Comparison of ENCODE assay signal across 1 cellular context in genomic region chr2:108870069-108870644, GRCh38.
A peak's percentile ranks its signal among the peaks of the same experiment; 100 is the strongest.
TF ChIP-seq lines count a peak whose summit lies in the region.

No MANE protein-coding gene starts in this region.

TF ChIP-seq in K562, 482 proteins besides CTCF, POLR2A, EP300 and RAD21 (continued from another document):
- TF ChIP-seq NKRF (IDR thresholded peaks at IDR 0.05; ENCODE audit: borderline replicate concordance) (no peak), FOXP1 (CRISPR knock-in tag; IDR thresholded peaks at IDR 0.05) (no peak), CBX5 (IDR thresholded peaks at IDR 0.05; ENCODE audit: borderline replicate concordance, low read depth) (peak; percentile 57; the same call in 1 of the 2 replicates), MED1 (CRISPR knock-in tag; IDR thresholded peaks at IDR 0.05; ENCODE audit: borderline replicate concordance) (no peak), MYC (IDR thresholded peaks at IDR 0.05; ENCODE audit: low read depth, low read length) (no peak), MYC (CRISPR knock-in tag; IDR thresholded peaks at IDR 0.05; ENCODE audit: borderline replicate concordance, low read depth) (no peak), SMAD3 (CRISPR knock-in tag; conservative IDR thresholded peaks at IDR 0.05) (no peak), TRIM28 (IDR thresholded peaks at IDR 0.05) (peak; percentile 95), ZBTB9 (CRISPR knock-in tag; IDR thresholded peaks at IDR 0.05) (no peak), ZNF77 (CRISPR knock-in tag; IDR thresholded peaks at IDR 0.05) (no peak), ZNF124 (CRISPR knock-in tag; IDR thresholded peaks at IDR 0.05) (no peak), TEAD1 (CRISPR knock-in tag; IDR thresholded peaks at IDR 0.05) (no peak), TAF9B (IDR thresholded peaks at IDR 0.05; ENCODE audit: partially characterized antibody) (no peak), TRIM24 (IDR thresholded peaks at IDR 0.05) (peak in 1 of 2 experiments; percentile 54; a peak in 1 of 4 replicates), RNF2 (IDR thresholded peaks at IDR 0.05) (no peak), ZNF699 (CRISPR knock-in tag; IDR thresholded peaks at IDR 0.05; ENCODE audit: insufficient replicate concordance) (no peak), ID3 (CRISPR knock-in tag; IDR thresholded peaks at IDR 0.05) (no peak), ID3 (tag; IDR thresholded peaks at IDR 0.05) (no peak), ZEB2 (IDR thresholded peaks at IDR 0.05) (peak; percentile 72), GTF2E2 (tag; IDR thresholded peaks at IDR 0.05) (no peak), ZNF76 (CRISPR knock-in tag; IDR thresholded peaks at IDR 0.05; ENCODE audit: borderline replicate concordance) (no peak), NR3C1 (CRISPR knock-in tag; IDR thresholded peaks at IDR 0.05) (no peak), EHMT2 (IDR thresholded peaks at IDR 0.05) (0 out of 2 replicates have a peak, but pooled peaks have one; percentile 11)
- TF ChIP-seq, protein P1, sequence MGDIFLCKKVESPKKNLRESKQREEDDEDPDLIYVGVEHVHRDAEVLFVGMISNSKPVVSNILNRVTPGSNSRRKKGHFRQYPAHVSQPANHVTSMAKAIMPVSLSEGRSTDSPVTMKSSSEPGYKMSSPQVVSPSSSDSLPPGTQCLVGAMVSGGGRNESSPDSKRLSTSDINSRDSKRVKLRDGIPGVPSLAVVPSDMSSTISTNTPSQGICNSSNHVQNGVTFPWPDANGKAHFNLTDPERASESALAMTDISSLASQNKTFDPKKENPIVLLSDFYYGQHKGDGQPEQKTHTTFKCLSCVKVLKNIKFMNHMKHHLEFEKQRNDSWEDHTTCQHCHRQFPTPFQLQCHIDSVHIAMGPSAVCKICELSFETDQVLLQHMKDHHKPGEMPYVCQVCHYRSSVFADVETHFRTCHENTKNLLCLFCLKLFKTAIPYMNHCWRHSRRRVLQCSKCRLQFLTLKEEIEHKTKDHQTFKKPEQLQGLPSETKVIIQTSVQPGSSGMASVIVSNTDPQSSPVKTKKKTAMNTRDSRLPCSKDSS (IDR thresholded peaks at IDR 0.05; ENCODE audit: low read depth, partially characterized antibody), result peak; percentile 96
- TF ChIP-seq, protein P2, sequence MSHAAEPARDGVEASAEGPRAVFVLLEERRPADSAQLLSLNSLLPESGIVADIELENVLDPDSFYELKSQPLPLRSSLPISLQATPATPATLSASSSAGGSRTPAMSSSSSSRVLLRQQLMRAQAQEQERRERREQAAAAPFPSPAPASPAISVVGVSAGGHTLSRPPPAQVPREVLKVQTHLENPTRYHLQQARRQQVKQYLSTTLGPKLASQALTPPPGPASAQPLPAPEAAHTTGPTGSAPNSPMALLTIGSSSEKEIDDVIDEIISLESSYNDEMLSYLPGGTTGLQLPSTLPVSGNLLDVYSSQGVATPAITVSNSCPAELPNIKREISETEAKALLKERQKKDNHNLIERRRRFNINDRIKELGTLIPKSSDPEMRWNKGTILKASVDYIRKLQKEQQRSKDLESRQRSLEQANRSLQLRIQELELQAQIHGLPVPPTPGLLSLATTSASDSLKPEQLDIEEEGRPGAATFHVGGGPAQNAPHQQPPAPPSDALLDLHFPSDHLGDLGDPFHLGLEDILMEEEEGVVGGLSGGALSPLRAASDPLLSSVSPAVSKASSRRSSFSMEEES (CRISPR knock-in tag; IDR thresholded peaks at IDR 0.05), result no peak
- TF ChIP-seq, protein P3, sequence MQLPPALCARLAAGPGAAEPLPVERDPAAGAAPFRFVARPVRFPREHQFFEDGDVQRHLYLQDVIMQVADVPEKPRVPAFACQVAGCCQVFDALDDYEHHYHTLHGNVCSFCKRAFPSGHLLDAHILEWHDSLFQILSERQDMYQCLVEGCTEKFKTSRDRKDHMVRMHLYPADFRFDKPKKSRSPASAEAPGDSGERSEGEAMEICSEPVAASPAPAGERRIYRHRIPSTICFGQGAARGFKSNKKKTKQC (CRISPR knock-in tag; IDR thresholded peaks at IDR 0.05), result no peak
